20 cellular contexts compared by ENCODE assay signal in the genomic region with DNA sequence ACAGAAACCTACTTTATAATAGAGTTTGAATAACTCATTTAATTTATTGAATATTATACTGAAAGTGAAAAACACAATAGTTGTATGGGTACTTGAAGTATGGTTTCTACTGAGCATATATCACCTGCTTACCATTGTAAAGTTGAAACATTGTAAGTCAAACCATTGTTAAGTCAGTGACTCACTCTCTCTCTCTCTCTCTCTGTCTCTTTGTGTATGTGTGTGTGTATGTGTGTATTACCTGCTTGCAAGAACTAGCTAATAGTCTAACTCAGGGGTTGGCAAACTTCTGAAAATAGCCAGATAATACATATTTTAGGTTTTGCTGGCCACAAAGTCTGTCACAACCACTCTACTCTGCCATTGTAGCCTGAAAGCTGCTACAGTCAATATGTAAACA.
DNase-seq lines count a peak whose midpoint lies in the region; ATAC-seq, FAIRE-seq and TF ChIP-seq lines count a peak whose summit lies in the region.
"Had no signal": no experiment of that assay in that cellular context is flagged by ENCODE, and none has a peak within 500 bp of the region (broad histone marks: within the 10 kb centered on the region; RNA-seq: fewer than 3 reads in every experiment).

No MANE protein-coding gene starts in this region.

- H3K9ac ChIP-seq in PC-3 (ENCODE audit: low read length) (no peak overlapping the region), keratinocyte (ENCODE audit: control insufficient read depth, extremely low read depth, insufficient read depth, low read length) (no peak overlapping the region)

- no peaks in the 10 kb centered on the region for H3K9me1 ChIP-seq in keratinocyte (ENCODE audit: control insufficient read depth, extremely low read depth, insufficient read depth, low read length)

- no peak overlapping the region for H2AFZ ChIP-seq in PC-3 (ENCODE audit: low read length)
- no peak overlapping the region for H2AFZ ChIP-seq in keratinocyte (ENCODE audit: control insufficient read depth, low read length)
- H2AFZ ChIP-seq: GM23338 had no signal

- no peaks in the 10 kb centered on the region for H3K9me2 ChIP-seq in PC-3 (replicated peaks; ENCODE audit: low read length)

- H3K27ac ChIP-seq in PC-3 (ENCODE audit: low read length) (peak overlapping the region; percentile 76), keratinocyte (ENCODE audit: control insufficient read depth, insufficient read depth, low read length) (peak overlapping the region; percentile 84), tibial nerve (no peak overlapping the region)
- H3K27ac ChIP-seq: neutrophil, VCaP had no signal

- no peak for TF ChIP-seq CTCF in AG10803 (conservative IDR thresholded peaks at IDR 0.05; ENCODE audit: low read length)
- no peak for TF ChIP-seq CTCF in PC-3 (conservative IDR thresholded peaks at IDR 0.05; ENCODE audit: low read depth, low read length)
- TF ChIP-seq CTCF in keratinocyte (optimal IDR thresholded peaks at IDR 0.05 in 1 of 3, IDR thresholded peaks at IDR 0.05 in 1 of 3, conservative IDR thresholded peaks at IDR 0.05 in 1 of 3; ENCODE audit: extremely low read depth in 1 of 3, insufficient read depth in 2 of 3, low read length in 3 of 3): no peak
- no peak for TF ChIP-seq CTCF in tibial nerve (IDR thresholded peaks at IDR 0.05)

- H3K79me2 ChIP-seq in PC-3 (ENCODE audit: low read length) (no peaks in the 10 kb centered on the region), keratinocyte (ENCODE audit: control insufficient read depth, insufficient read depth, low read length) (no peaks in the 10 kb centered on the region)

- DNase-seq in AG10803 (ENCODE audit: low read depth) (peak; percentile 15), PC-3 (peak; percentile 57), dermis blood vessel endothelial cell (peak; percentile 52), keratinocyte (ENCODE audit: low read depth, low spot score) (peak; percentile 40), tibial nerve (ENCODE audit: low spot score in 2 of 2) (no peak), cardiac septum (ENCODE audit: low spot score) (no peak), hypothalamus (lab: John Stamatoyannopoulos, UW) (no peak)
- no peak for DNase-seq in activated naive CD4-positive, alpha-beta T cell treated with anti-CD3 and anti-CD28 coated beads, Interleukin-2, amount 50 U/mL, for 72 hours (ENCODE audit: low spot score in 2 of 2)
- DNase-seq: activated CD4-positive, alpha-beta T cell treated with anti-CD3 and anti-CD28 coated beads, Interleukin-2, amount 50 U/mL, for 1 hour; effector CD4-positive, alpha-beta T cell; KG1; NCI-H187; trophoblast cell had no signal

- H3K4me1 ChIP-seq in PC-3 (ENCODE audit: insufficient read depth, low read length) (peaks cover 21% of the 10 kb centered on the region), keratinocyte (ENCODE audit: control insufficient read depth, extremely low read depth, insufficient read depth, low read length) (peaks cover 19% of the 10 kb centered on the region), tibial nerve (no peaks in the 10 kb centered on the region)

- H3K9me3 ChIP-seq in PC-3 (ENCODE audit: low read length) (no peaks in the 10 kb centered on the region), keratinocyte (ENCODE audit: control insufficient read depth, low read depth, low read length) (peaks cover 4% of the 10 kb centered on the region), tibial nerve (peaks cover 0 to 19% (median 2%) of the 10 kb centered on the region in 4 donors)
- H3K9me3 ChIP-seq: neutrophil had no signal

- intact Hi-C loops in PC-3 (cut with micrococcal nuclease) (loop anchor here (2.0 kb wide), 1 partner anchor 98 kb away; no protein-coding TSS in a partner anchor), cardiac septum (cut with DNase I) (no loop called here)

- H3K27ac Mint-ChIP-seq in activated naive CD4-positive, alpha-beta T cell treated with anti-CD3 and anti-CD28 coated beads, Interleukin-2, amount 50 U/mL, for 72 hours: no peak overlapping the region
- H3K27ac Mint-ChIP-seq: activated naive CD8-positive, alpha-beta T cell; activated T-helper 2 cell treated with anti-CD3 and anti-CD28 coated beads, Interferon-gamma antibody, Interleukin-2, Interleukin-4, amounts not matched to agents 10 μg/mL and 5 μg/mL and 100 μg/mL, durations not matched to agents 14 hours and 24 hours and 36 hours; GM23338; memory B cell had no signal

- H4K20me1 ChIP-seq in PC-3 (ENCODE audit: low read length): no peaks in the 10 kb centered on the region
- H4K20me1 ChIP-seq in keratinocyte (ENCODE audit: control insufficient read depth, extremely low read depth, insufficient read depth, low read length): no peaks in the 10 kb centered on the region

- H3K27me3 ChIP-seq in PC-3 (ENCODE audit: low read length) (no peaks in the 10 kb centered on the region), keratinocyte (ENCODE audit: control insufficient read depth, extremely low read depth, insufficient read depth, low read length) (no peaks in the 10 kb centered on the region), tibial nerve (no peaks in the 10 kb centered on the region)
- H3K27me3 ChIP-seq: esophagus muscularis mucosa, neutrophil had no signal

- H3K36me3 Mint-ChIP-seq in activated naive CD4-positive, alpha-beta T cell treated with anti-CD3 and anti-CD28 coated beads, Interleukin-2, amount 50 U/mL, for 72 hours: peaks cover 9 to 11% of the 10 kb centered on the region in 2 donors
- H3K36me3 Mint-ChIP-seq: activated naive CD8-positive, alpha-beta T cell had no signal

- POLR2A ChIA-PET in PC-3 (lab: Charles Lee; ENCODE audit: unreplicated experiment): no interaction called here

- no peak for TF ChIP-seq EP300 in tibial nerve (IDR thresholded peaks at IDR 0.05)

- H3K4me3 ChIP-seq in AG10803 (ENCODE audit: low read length) (no peak overlapping the region), PC-3 (ENCODE audit: low read length) (no peak overlapping the region), keratinocyte (ENCODE audit: control insufficient read depth in 2 of 3, extremely low read depth in 1 of 3, insufficient read depth in 2 of 3, low read depth in 1 of 3, low read length in 3 of 3) (no peak overlapping the region), tibial nerve (no peak overlapping the region)
- H3K4me3 ChIP-seq: esophagus muscularis mucosa, GM23338 had no signal

- ATAC-seq in PC-3: peak; percentile 55; the same call in 1 of the 2 replicates
- no peak for ATAC-seq in activated naive CD4-positive, alpha-beta T cell treated with anti-CD3 and anti-CD28 coated beads, Interleukin-2, amount 50 U/mL, for 72 hours
- ATAC-seq: GM23338 had no signal

- dilution Hi-C loops in keratinocyte (cut with MboI; ENCODE audit: extremely low pct_ligation_motif_present, low sequenced_read_pairs): no loop called here

- no peak for TF ChIP-seq POLR2A in tibial nerve (IDR thresholded peaks at IDR 0.05)

- FAIRE-seq in keratinocyte (lab: Jason Lieb, UNC): peak; percentile 67

- peaks cover 5% of the 10 kb centered on the region for H3F3A ChIP-seq in PC-3 (ENCODE audit: low read length, unreplicated experiment)

- no TSS peak for BruUV-seq in PC-3 (replicated peaks; lab: Mats Ljungman, UMichigan)

- peaks cover 6 to 22% of the 10 kb centered on the region in 2 donors for H3K9me3 Mint-ChIP-seq in activated naive CD4-positive, alpha-beta T cell treated with anti-CD3 and anti-CD28 coated beads, Interleukin-2, amount 50 U/mL, for 72 hours

- no peak overlapping the region for H3K4me2 ChIP-seq in PC-3 (ENCODE audit: low read length)
- H3K4me2 ChIP-seq in keratinocyte (ENCODE audit: control insufficient read depth, extremely low read depth, insufficient read depth, low read depth, low read length): peak overlapping the region; percentile 16
- H3K4me2 ChIP-seq: GM23338 had no signal

- H3K36me3 ChIP-seq in PC-3 (ENCODE audit: low read depth, low read length) (no peaks in the 10 kb centered on the region), keratinocyte (ENCODE audit: control insufficient read depth in 2 of 2, extremely low read depth in 1 of 2, insufficient read depth in 2 of 2, low read length in 2 of 2) (no peaks in the 10 kb centered on the region), tibial nerve (no peaks in the 10 kb centered on the region)
- H3K36me3 ChIP-seq: esophagus muscularis mucosa, neutrophil had no signal

- CTCF ChIA-PET in PC-3 (lab: Charles Lee): no interaction called here

Comparison
In these comparisons a context has a peak if more than half of its experiments do, and no peak if none do; other contexts are left out.
1. DNase-seq: peak in AG10803 (single experiment), PC-3 (single experiment), dermis blood vessel endothelial cell (single experiment) and keratinocyte (single experiment); none in tibial nerve (0 of 2), activated naive CD4-positive, alpha-beta T cell treated with anti-CD3 and anti-CD28 coated beads, Interleukin-2, amount 50 U/mL, for 72 hours (0 of 2), cardiac septum (single experiment) and hypothalamus (0 of 51).
2. H3K27ac ChIP-seq: peak in PC-3 (single experiment) and keratinocyte (single experiment); none in tibial nerve (0 of 4).